ENCODE assay signal across 1 cellular context in the genomic region with DNA sequence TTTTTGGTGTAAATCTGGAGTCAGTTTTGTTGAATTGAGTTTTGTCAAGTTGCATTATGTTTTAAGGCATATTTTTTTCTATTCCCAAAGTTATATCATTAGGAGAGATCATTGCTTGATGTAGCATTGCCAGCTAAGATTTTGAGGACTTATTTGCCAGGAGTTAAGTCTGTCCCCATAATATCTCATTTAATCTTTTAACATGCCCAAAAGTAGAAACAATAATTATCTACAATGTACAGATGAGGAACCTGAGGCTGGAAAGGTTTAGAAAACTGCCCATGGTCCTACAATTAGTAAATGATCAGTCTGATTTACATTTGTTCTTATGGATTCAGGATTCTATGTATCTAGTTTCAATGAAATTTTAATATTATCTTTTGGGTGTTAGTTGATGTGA.
TF ChIP-seq lines count a peak whose summit lies in the region.

No MANE protein-coding gene starts in this region.

TF ChIP-seq in GM23338, 12 proteins besides CTCF, POLR2A, EP300 and RAD21 (continued from another document):
- TF ChIP-seq ZNF462 (CRISPR knock-in tag; IDR thresholded peaks at IDR 0.05) (no peak), CREB1 (CRISPR knock-in tag; IDR thresholded peaks at IDR 0.05; ENCODE audit: low read depth) (no peak), POLR2AphosphoS5 (IDR thresholded peaks at IDR 0.05; ENCODE audit: low read depth) (no peak), EZH2phosphoT487 (IDR thresholded peaks at IDR 0.05; ENCODE audit: unreplicated experiment) (no peak), NANOG (IDR thresholded peaks at IDR 0.05; ENCODE audit: borderline replicate concordance) (no peak), EZH2 (IDR thresholded peaks at IDR 0.05; ENCODE audit: low read depth, unreplicated experiment) (no peak), ZNF331 (CRISPR knock-in tag; IDR thresholded peaks at IDR 0.05; ENCODE audit: low read depth) (no peak), JUNB (IDR thresholded peaks at IDR 0.05; ENCODE audit: unreplicated experiment) (no peak), ZNF114 (CRISPR knock-in tag; IDR thresholded peaks at IDR 0.05) (no peak)
- TF ChIP-seq, protein P1, sequence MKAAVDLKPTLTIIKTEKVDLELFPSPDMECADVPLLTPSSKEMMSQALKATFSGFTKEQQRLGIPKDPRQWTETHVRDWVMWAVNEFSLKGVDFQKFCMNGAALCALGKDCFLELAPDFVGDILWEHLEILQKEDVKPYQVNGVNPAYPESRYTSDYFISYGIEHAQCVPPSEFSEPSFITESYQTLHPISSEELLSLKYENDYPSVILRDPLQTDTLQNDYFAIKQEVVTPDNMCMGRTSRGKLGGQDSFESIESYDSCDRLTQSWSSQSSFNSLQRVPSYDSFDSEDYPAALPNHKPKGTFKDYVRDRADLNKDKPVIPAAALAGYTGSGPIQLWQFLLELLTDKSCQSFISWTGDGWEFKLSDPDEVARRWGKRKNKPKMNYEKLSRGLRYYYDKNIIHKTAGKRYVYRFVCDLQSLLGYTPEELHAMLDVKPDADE (IDR thresholded peaks at IDR 0.05): no peak
- TF ChIP-seq, protein P2, sequence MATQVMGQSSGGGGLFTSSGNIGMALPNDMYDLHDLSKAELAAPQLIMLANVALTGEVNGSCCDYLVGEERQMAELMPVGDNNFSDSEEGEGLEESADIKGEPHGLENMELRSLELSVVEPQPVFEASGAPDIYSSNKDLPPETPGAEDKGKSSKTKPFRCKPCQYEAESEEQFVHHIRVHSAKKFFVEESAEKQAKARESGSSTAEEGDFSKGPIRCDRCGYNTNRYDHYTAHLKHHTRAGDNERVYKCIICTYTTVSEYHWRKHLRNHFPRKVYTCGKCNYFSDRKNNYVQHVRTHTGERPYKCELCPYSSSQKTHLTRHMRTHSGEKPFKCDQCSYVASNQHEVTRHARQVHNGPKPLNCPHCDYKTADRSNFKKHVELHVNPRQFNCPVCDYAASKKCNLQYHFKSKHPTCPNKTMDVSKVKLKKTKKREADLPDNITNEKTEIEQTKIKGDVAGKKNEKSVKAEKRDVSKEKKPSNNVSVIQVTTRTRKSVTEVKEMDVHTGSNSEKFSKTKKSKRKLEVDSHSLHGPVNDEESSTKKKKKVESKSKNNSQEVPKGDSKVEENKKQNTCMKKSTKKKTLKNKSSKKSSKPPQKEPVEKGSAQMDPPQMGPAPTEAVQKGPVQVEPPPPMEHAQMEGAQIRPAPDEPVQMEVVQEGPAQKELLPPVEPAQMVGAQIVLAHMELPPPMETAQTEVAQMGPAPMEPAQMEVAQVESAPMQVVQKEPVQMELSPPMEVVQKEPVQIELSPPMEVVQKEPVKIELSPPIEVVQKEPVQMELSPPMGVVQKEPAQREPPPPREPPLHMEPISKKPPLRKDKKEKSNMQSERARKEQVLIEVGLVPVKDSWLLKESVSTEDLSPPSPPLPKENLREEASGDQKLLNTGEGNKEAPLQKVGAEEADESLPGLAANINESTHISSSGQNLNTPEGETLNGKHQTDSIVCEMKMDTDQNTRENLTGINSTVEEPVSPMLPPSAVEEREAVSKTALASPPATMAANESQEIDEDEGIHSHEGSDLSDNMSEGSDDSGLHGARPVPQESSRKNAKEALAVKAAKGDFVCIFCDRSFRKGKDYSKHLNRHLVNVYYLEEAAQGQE (IDR thresholded peaks at IDR 0.05; ENCODE audit: unreplicated experiment): no peak
